13 cellular contexts compared by ENCODE assay signal in genomic region chr6:111418971-111419693, GRCh38.
A peak's percentile ranks its signal among the peaks of the same experiment; 100 is the strongest.
DNase-seq lines count a peak whose midpoint lies in the region; ATAC-seq, FAIRE-seq and TF ChIP-seq lines count a peak whose summit lies in the region.
"Had no signal": no experiment of that assay in that cellular context is flagged by ENCODE, and none has a peak within 500 bp of the region (broad histone marks: within the 10 kb centered on the region; RNA-seq: fewer than 3 reads in every experiment).

No MANE protein-coding gene starts in this region.

- H3K79me2 ChIP-seq in K562 (ENCODE audit: control insufficient read depth, insufficient read depth, low read length): peaks cover 55% of the 10 kb centered on the region

- H3K36me3 ChIP-seq in K562 (ENCODE audit: control insufficient read depth, insufficient read depth, low read length) (peaks cover 10% of the 10 kb centered on the region), transverse colon (no peaks in the 10 kb centered on the region)

- POLR2A ChIA-PET in K562 (lab: Yijun Ruan, JAX): interaction anchor here (0.6 to 1.2 kb wide), 2 partner anchors 15 to 17 kb away, joined by 3 read pairs; no protein-coding TSS in a partner anchor

- no peak overlapping the region for H3K9ac ChIP-seq in K562 (ENCODE audit: insufficient read depth in 1 of 2, low read depth in 2 of 2, low read length in 2 of 2)

- H3K4me3 ChIP-seq in K562: no peak overlapping the region
- no peak overlapping the region for H3K4me3 ChIP-seq in transverse colon

- DNase-seq in HT1080 (ENCODE audit: low read depth) (peak; percentile 78), K562 (ENCODE audit: extremely low read depth in 1 of 4, low spot score in 3 of 4) (no peak), iris pigment epithelial cell (ENCODE audit: low read depth) (peak; percentile 85), transverse colon (no peak), NCI-H1105 treated with DMSO at 0.1 percent for 48 hours (lab: John Stamatoyannopoulos, UW) (no peak), NCI-H1092 (lab: John Stamatoyannopoulos, UW) (no peak)
- DNase-seq: CD8-positive, alpha-beta T cell; naive B cell; NCI-H2171 treated with DMSO at 0.1 percent for 48 hours; retina; T-cell had no signal

- 66% methylated on average over 5 of the region's 5 CpGs for WGBS in K562 (ENCODE audit: insufficient coverage, low coverage, missing lambda C conversion rate)
- 73 to 95% methylated on average over 4 to 5 of the region's 5 CpGs for WGBS in transverse colon (ENCODE audit: low coverage in 1 of 2), 2 donors

- H3K4me2 ChIP-seq in K562 (ENCODE audit: insufficient read depth, low read length): no peak overlapping the region

- TF ChIP-seq POLR2A in K562 (conservative IDR thresholded peaks at IDR 0.05) (no peak), transverse colon (IDR thresholded peaks at IDR 0.05) (no peak)

- TF ChIP-seq CTCF in K562 (IDR thresholded peaks at IDR 0.05 in 2 of 3, conservative IDR thresholded peaks at IDR 0.05 in 1 of 3; ENCODE audit: insufficient read depth in 2 of 3, low read depth in 1 of 3, low read length in 3 of 3): no peak
- no peak for TF ChIP-seq CTCF in transverse colon (IDR thresholded peaks at IDR 0.05)

- H4K20me1 ChIP-seq in K562 (replicated peaks; ENCODE audit: control insufficient read depth, insufficient read depth, low read length): peaks cover 4% of the 10 kb centered on the region; the same call in 1 of the 2 replicates

- no peak for TF ChIP-seq RAD21 in K562 (CRISPR knock-in tag; conservative IDR thresholded peaks at IDR 0.05 in 1 of 2, IDR thresholded peaks at IDR 0.05 in 1 of 2)

- no peaks in the 10 kb centered on the region for H3K9me3 ChIP-seq in K562 (replicated peaks; ENCODE audit: control insufficient read depth, insufficient read depth, low read depth, low read length)
- no peaks in the 10 kb centered on the region for H3K9me3 ChIP-seq in transverse colon

- H3K27ac ChIP-seq in K562 (ENCODE audit: extremely low read depth, low read depth, low read length) (no peak overlapping the region), transverse colon (peak overlapping the region; percentile 5 to 67 (median 52))

- H3K9me1 ChIP-seq in K562 (ENCODE audit: control insufficient read depth, insufficient read depth, low read length): no peaks in the 10 kb centered on the region

- H3K4me1 ChIP-seq in K562 (replicated peaks in 1 of 2; ENCODE audit: control insufficient read depth in 2 of 2, insufficient read depth in 2 of 2, low read length in 2 of 2) (peaks cover 14% of the 10 kb centered on the region in 2 experiments; a peak in 4 of 5 replicates), transverse colon (peaks cover 13 to 62% (median 36%) of the 10 kb centered on the region in 4 donors)

- ATAC-seq in K562: no peak
- ATAC-seq in GM18870 (IDR thresholded peaks at IDR 0.05; ENCODE audit: unreplicated experiment): no peak
- ATAC-seq: activated CD4-positive, CD25-positive, alpha-beta regulatory T cell treated with anti-CD3 and anti-CD28 coated beads, Interleukin-2, amount 50 U/mL, for 24 hours; CD8-positive, alpha-beta T cell; T-cell had no signal

- TF ChIP-seq EP300 in K562 (IDR thresholded peaks at IDR 0.05; ENCODE audit: low read length): no peak
- TF ChIP-seq EP300 in transverse colon (IDR thresholded peaks at IDR 0.05; ENCODE audit: low read depth): no peak

- intact Hi-C loops in K562 (cut with micrococcal nuclease) (loop anchor here (2.0 kb wide), 1 partner anchor 36 kb away; no protein-coding TSS in a partner anchor), transverse colon (cut with DNase I; ENCODE audit: low total_unique reads) (no loop called here)

- no peak overlapping the region for H2AFZ ChIP-seq in K562 (ENCODE audit: low read depth, low read length)

- CTCF ChIA-PET in K562 (lab: Yijun Ruan, JAX; ENCODE audit: low intra/inter-chr PET ratio): interaction anchor here (0.6 kb wide), 1 partner anchor 1572 kb away, joined by 3 read pairs; no protein-coding TSS in a partner anchor

- peak; percentile 15 for FAIRE-seq in K562 (lab: Jason Lieb, UNC)

- in situ Hi-C loops in K562 (cut with MboI) (no loop called here), transverse colon (cut with MboI; ENCODE audit: low pct_ligation_motif_present in 1 of 4, low pct_unique_long_range_greater_than_20kb in 1 of 4, low sequenced_read_pairs in 3 of 4) (no loop called here)

- H3K27me3 ChIP-seq in K562 (ENCODE audit: control insufficient read depth in 2 of 2, insufficient read depth in 2 of 2, low read length in 2 of 2) (no peaks in the 10 kb centered on the region), transverse colon (no peaks in the 10 kb centered on the region)

- no TSS peak for BruUV-seq in K562 (replicated peaks; lab: Mats Ljungman, UMichigan)

TF ChIP-seq in K562, 482 proteins besides CTCF, POLR2A, EP300 and RAD21:
- TF ChIP-seq ARID3A (IDR thresholded peaks at IDR 0.05; ENCODE audit: borderline replicate concordance, low read depth, low read length) (no peak), ZC3H8 (IDR thresholded peaks at IDR 0.05) (no peak), HIVEP1 (CRISPR knock-in tag; IDR thresholded peaks at IDR 0.05) (no peak), JUNB (CRISPR knock-in tag; conservative IDR thresholded peaks at IDR 0.05) (no peak), PCBP1 (IDR thresholded peaks at IDR 0.05; ENCODE audit: low read depth, low read length, poor library complexity, severe bottlenecking) (no peak), ZNF133 (CRISPR knock-in tag; IDR thresholded peaks at IDR 0.05) (no peak), COPS2 (conservative IDR thresholded peaks at IDR 0.05) (no peak), ZNF124 (CRISPR knock-in tag; IDR thresholded peaks at IDR 0.05) (no peak), RBM14 (IDR thresholded peaks at IDR 0.05; ENCODE audit: borderline replicate concordance, insufficient read depth, low read depth, low read length) (no peak), DNMT1 (IDR thresholded peaks at IDR 0.05) (no peak), PREB (CRISPR knock-in tag; IDR thresholded peaks at IDR 0.05) (no peak), PML (IDR thresholded peaks at IDR 0.05; ENCODE audit: low read length) (no peak)
- TF ChIP-seq, protein P1, sequence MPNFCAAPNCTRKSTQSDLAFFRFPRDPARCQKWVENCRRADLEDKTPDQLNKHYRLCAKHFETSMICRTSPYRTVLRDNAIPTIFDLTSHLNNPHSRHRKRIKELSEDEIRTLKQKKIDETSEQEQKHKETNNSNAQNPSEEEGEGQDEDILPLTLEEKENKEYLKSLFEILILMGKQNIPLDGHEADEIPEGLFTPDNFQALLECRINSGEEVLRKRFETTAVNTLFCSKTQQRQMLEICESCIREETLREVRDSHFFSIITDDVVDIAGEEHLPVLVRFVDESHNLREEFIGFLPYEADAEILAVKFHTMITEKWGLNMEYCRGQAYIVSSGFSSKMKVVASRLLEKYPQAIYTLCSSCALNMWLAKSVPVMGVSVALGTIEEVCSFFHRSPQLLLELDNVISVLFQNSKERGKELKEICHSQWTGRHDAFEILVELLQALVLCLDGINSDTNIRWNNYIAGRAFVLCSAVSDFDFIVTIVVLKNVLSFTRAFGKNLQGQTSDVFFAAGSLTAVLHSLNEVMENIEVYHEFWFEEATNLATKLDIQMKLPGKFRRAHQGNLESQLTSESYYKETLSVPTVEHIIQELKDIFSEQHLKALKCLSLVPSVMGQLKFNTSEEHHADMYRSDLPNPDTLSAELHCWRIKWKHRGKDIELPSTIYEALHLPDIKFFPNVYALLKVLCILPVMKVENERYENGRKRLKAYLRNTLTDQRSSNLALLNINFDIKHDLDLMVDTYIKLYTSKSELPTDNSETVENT (CRISPR knock-in tag; IDR thresholded peaks at IDR 0.05): no peak
TF ChIP-seq in K562: peak in this region for 0.

Comparison
In these comparisons a context has a peak if more than half of its experiments do, and no peak if none do; other contexts are left out.
1. DNase-seq: peak in HT1080 (single experiment) and iris pigment epithelial cell (single experiment); none in K562 (0 of 4), transverse colon (single experiment), NCI-H1105 treated with DMSO at 0.1 percent for 48 hours (single experiment) and NCI-H1092 (single experiment).